8 cellular contexts compared by ENCODE assay signal in genomic region chr2:138501427-138502252, GRCh38. TPM values are rescaled to one million over a fixed set of nuclear protein-coding genes. Genes with fewer than 3 reads are reported as not detected.
DNase-seq lines count a peak whose midpoint lies in the region; ATAC-seq and TF ChIP-seq lines count a peak whose summit lies in the region.

SPOPL (plus strand) TSS chr2:138501770; CDS start chr2:138550217, 48,447 bp downstream.

- peak within 1 kb of the TSS; percentile 93 to 99 (median 97) for H3K27ac Mint-ChIP-seq in IgD-negative memory B cell

- H3K9me3 Mint-ChIP-seq in IgD-negative memory B cell = no peaks in the 10 kb centered on the region
- no peaks in the 10 kb centered on the region for H3K9me3 Mint-ChIP-seq in activated T-cell treated with anti-CD3 and anti-CD28 coated beads, Interleukin-2, amount 50 U/mL, for 4 hours

- peak; percentile 35 for TF ChIP-seq CTCF in Panc1 (IDR thresholded peaks at IDR 0.05)

- POLR2A ChIA-PET in Panc1 (lab: Charles Lee) = interaction anchor here (0.5 kb wide), 1 partner anchor 34 kb away, joined by 3 read pairs; no protein-coding TSS in a partner anchor

- H3K9me3 ChIP-seq in Panc1 (ENCODE audit: control insufficient read depth, insufficient read depth, low read depth, low read length) = no peaks in the 10 kb centered on the region

- DNase-seq in DMS53 (lab: John Stamatoyannopoulos, UW) = peak; percentile 81
- DNase-seq in Panc1 (ENCODE audit: low read depth, low spot score) = no peak
- peak; percentile 75 for DNase-seq in activated T-cell treated with anti-CD3 and anti-CD28 coated beads, Interleukin-2, amount 50 U/mL, for 4 hours
- DNase-seq in myocyte (ENCODE audit: low read depth) = peak; percentile 91
- DNase-seq in stimulated activated CD8-positive, alpha-beta memory T cell treated with anti-CD3 and anti-CD28 coated beads, Interleukin-7, amount 100 ng/mL, for 48 hours (ENCODE audit: extremely low read depth in 1 of 2, low read depth in 1 of 2) = peak; percentile 76 to 78

- H3K36me3 ChIP-seq in Panc1 (ENCODE audit: control insufficient read depth, insufficient read depth, low read length) = peaks cover 3% of the 10 kb centered on the region; the same call in 1 of the 2 replicates

- intact Hi-C loops in Panc1 (cut with micrococcal nuclease; ENCODE audit: unreplicated experiment) = loop anchor here (10.0 kb wide), 1 partner anchor 273 kb away; no protein-coding TSS in a partner anchor

- ATAC-seq in GM21529 (IDR thresholded peaks at IDR 0.05; ENCODE audit: unreplicated experiment) (peak; percentile 68), Panc1 (peak; percentile 98), esophagus mucosa (peak; percentile 97)
- peak; percentile 87 to 89 for ATAC-seq in activated T-cell treated with anti-CD3 and anti-CD28 coated beads, Interleukin-2, amount 50 U/mL, for 4 hours

- H3K4me1 ChIP-seq in Panc1 (ENCODE audit: control insufficient read depth, insufficient read depth, low read length) = peaks cover 32% of the 10 kb centered on the region

- in situ Hi-C loops in Panc1 (cut with HindIII; ENCODE audit: low pct_unique_long_range_greater_than_20kb, low sequenced_read_pairs) = no loop called here

- peaks cover 22 to 40% (median 37%) of the 10 kb centered on the region in 3 donors for H3K4me1 Mint-ChIP-seq in IgD-negative memory B cell
- H3K4me1 Mint-ChIP-seq in activated T-cell treated with anti-CD3 and anti-CD28 coated beads, Interleukin-2, amount 50 U/mL, for 4 hours (ENCODE audit: low read depth) = peaks cover 44% of the 10 kb centered on the region

- no peaks in the 10 kb centered on the region for H3K27me3 ChIP-seq in Panc1 (ENCODE audit: control insufficient read depth, insufficient read depth, low read length)

- peaks cover 7% of the 10 kb centered on the region for H3K36me3 Mint-ChIP-seq in IgD-negative memory B cell
- peaks cover 4% of the 10 kb centered on the region for H3K36me3 Mint-ChIP-seq in activated T-cell treated with anti-CD3 and anti-CD28 coated beads, Interleukin-2, amount 50 U/mL, for 4 hours (ENCODE audit: insufficient read depth)

- peak within 1 kb of the TSS; percentile 95 to 96 for H3K4me3 ChIP-seq in Panc1 (ENCODE audit: low read depth in 2 of 2, low read length in 2 of 2)

- CTCF ChIA-PET in Panc1 (lab: Charles Lee) = interaction anchor here (0.6 kb wide), 1 partner anchor 24 kb away, joined by 3 read pairs; no protein-coding TSS in a partner anchor

- peak within 1 kb of the TSS; percentile 98 for H3K27ac ChIP-seq in Panc1 (ENCODE audit: low read length)

- BruUV-seq in Panc1 (replicated peaks; lab: Mats Ljungman, UMichigan) = no TSS peak

- no peaks in the 10 kb centered on the region for H3K27me3 Mint-ChIP-seq in IgD-negative memory B cell
- peaks cover 2% of the 10 kb centered on the region for H3K27me3 Mint-ChIP-seq in activated T-cell treated with anti-CD3 and anti-CD28 coated beads, Interleukin-2, amount 50 U/mL, for 4 hours (ENCODE audit: low read depth)

- H3K4me3 Mint-ChIP-seq in IgD-negative memory B cell = peak within 1 kb of the TSS; percentile 98 to 100 (median 99)
- H3K4me3 Mint-ChIP-seq in activated T-cell treated with anti-CD3 and anti-CD28 coated beads, Interleukin-2, amount 50 U/mL, for 4 hours = peak within 1 kb of the TSS; percentile 100

RNA-seq across cellular contexts. Expression of gene SPOPL, which starts in this region (rescaled TPM):
- 7.7 TPM for polyA plus RNA-seq in IgD-negative memory B cell
- total RNA-seq in Panc1 (2021; ENCODE audit: unreplicated experiment) (21.8 TPM), esophagus mucosa (8.8 TPM), myocyte (11.8 and 24.7 TPM in 2 replicates)
- 13.6 TPM for polyA plus RNA-seq in Panc1 (2012; ENCODE audit: insufficient read length)
- total RNA-seq in activated T-cell treated with anti-CD3 and anti-CD28 coated beads, Interleukin-2, amount 50 U/mL, for 4 hours = 10 to 100 TPM; 18.7 to 23.8 (median 22.7) TPM
- polyA plus RNA-seq in myocyte (2012) = 6.9 TPM
